8 cellular contexts compared by ENCODE assay signal in the genomic region with DNA sequence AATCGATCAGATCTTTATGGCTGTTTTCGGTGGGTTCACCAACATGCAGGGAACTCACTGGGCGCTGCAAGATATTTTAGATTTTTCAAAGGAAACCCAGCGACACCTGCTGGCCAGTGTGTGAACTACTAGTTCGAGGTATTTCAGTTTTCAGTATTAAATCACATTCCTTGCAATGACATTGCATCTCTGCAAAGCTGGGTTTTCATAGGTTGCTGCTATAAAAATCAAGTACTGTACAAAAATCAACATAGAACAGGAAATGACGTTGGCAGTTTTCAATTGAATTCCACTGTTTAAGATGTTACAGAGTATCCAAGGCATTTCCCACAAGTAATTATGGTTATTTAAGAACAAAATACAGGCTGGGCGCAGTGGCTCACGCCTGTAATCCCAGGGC. TPM values are rescaled to one million over a fixed set of nuclear protein-coding genes. Genes with fewer than 3 reads are reported as not detected.
A peak's percentile ranks its signal among the peaks of the same experiment; 100 is the strongest.
DNase-seq lines count a peak whose midpoint lies in the region; ATAC-seq and TF ChIP-seq lines count a peak whose summit lies in the region.

No MANE protein-coding gene starts in this region.

- H3K9me3 ChIP-seq in BE2C (no peaks in the 10 kb centered on the region), OCI-LY7 (ENCODE audit: low read length) (no peaks in the 10 kb centered on the region), esophagus squamous epithelium (no peaks in the 10 kb centered on the region), neural cell (ENCODE audit: low read length) (no peaks in the 10 kb centered on the region)

- H3F3A ChIP-seq in neural cell (ENCODE audit: insufficient read depth, low read length, poor library complexity, severe bottlenecking): no peaks in the 10 kb centered on the region

- H3K4me2 ChIP-seq in OCI-LY7 (ENCODE audit: low read length): no peak overlapping the region
- H3K4me2 ChIP-seq in neural cell (ENCODE audit: low read length): no peak overlapping the region

- H3K27ac ChIP-seq in OCI-LY7 (ENCODE audit: low read depth, low read length, poor library complexity, severe bottlenecking): peak overlapping the region; percentile 3
- no peak overlapping the region for H3K27ac ChIP-seq in esophagus squamous epithelium
- H3K27ac ChIP-seq in neural cell (ENCODE audit: low read length): no peak overlapping the region

- TF ChIP-seq CTCF in BE2C (IDR thresholded peaks at IDR 0.05; ENCODE audit: low read depth, low read length) (peak; percentile 83), OCI-LY7 (conservative IDR thresholded peaks at IDR 0.05; ENCODE audit: low read length) (peak; percentile 92), esophagus squamous epithelium (IDR thresholded peaks at IDR 0.05) (peak; percentile 76 to 91 (median 89)), neural cell (IDR thresholded peaks at IDR 0.05; ENCODE audit: poor library complexity, severe bottlenecking) (peak; percentile 91)

- H3K9ac ChIP-seq in neural cell (ENCODE audit: low read length): no peak overlapping the region

- no peak for ATAC-seq in GM21723 (IDR thresholded peaks at IDR 0.05; ENCODE audit: unreplicated experiment)

- POLR2A ChIA-PET in OCI-LY7 (lab: Charles Lee): no interaction called here

- H4K20me1 ChIP-seq in OCI-LY7 (ENCODE audit: insufficient read depth, low read length): no peaks in the 10 kb centered on the region
- no peaks in the 10 kb centered on the region for H4K20me1 ChIP-seq in neural cell (ENCODE audit: insufficient read depth)

- H3K36me3 ChIP-seq in BE2C: peaks cover 5% of the 10 kb centered on the region
- peaks cover 93% of the 10 kb centered on the region for H3K36me3 ChIP-seq in OCI-LY7 (ENCODE audit: insufficient read depth, low read length)
- peaks cover 0 to 69% (median 0%) of the 10 kb centered on the region in 3 donors for H3K36me3 ChIP-seq in esophagus squamous epithelium
- H3K36me3 ChIP-seq in neural cell (ENCODE audit: insufficient read depth, low read length): no peaks in the 10 kb centered on the region

- H3K4me3 ChIP-seq in BE2C (ENCODE audit: low read depth, low read length) (no peak overlapping the region), OCI-LY7 (ENCODE audit: low read depth, low read length, poor library complexity, severe bottlenecking) (no peak overlapping the region), esophagus squamous epithelium (no peak overlapping the region), neural cell (ENCODE audit: low read length) (no peak overlapping the region)

- no peak for TF ChIP-seq POLR2A in esophagus squamous epithelium (IDR thresholded peaks at IDR 0.05)

- TF ChIP-seq EP300 in neural cell (conservative IDR thresholded peaks at IDR 0.05; ENCODE audit: poor library complexity, severe bottlenecking): no peak

- H3K27me3 ChIP-seq in BE2C (no peaks in the 10 kb centered on the region), esophagus squamous epithelium (no peaks in the 10 kb centered on the region), neural cell (ENCODE audit: insufficient read depth, low read depth, low read length) (no peaks in the 10 kb centered on the region)

- CTCF ChIA-PET in OCI-LY7 (lab: Charles Lee; ENCODE audit: unreplicated experiment): no interaction called here

- no peaks in the 10 kb centered on the region for H3K79me2 ChIP-seq in OCI-LY7 (ENCODE audit: insufficient read depth, low read depth, low read length)
- no peaks in the 10 kb centered on the region for H3K79me2 ChIP-seq in neural cell (replicated peaks; ENCODE audit: insufficient read depth, low read length)

- TF ChIP-seq RAD21 in neural cell (conservative IDR thresholded peaks at IDR 0.05): peak; percentile 92

- H3K4me1 ChIP-seq in BE2C (no peaks in the 10 kb centered on the region), OCI-LY7 (ENCODE audit: insufficient read depth, low read length, poor library complexity, severe bottlenecking) (peaks cover 7% of the 10 kb centered on the region), esophagus squamous epithelium (no peaks in the 10 kb centered on the region)

- no peaks in the 10 kb centered on the region for H3K9me2 ChIP-seq in OCI-LY7 (ENCODE audit: insufficient read depth, low read length)
- H3K9me2 ChIP-seq in neural cell (ENCODE audit: insufficient read depth, low read length): no peaks in the 10 kb centered on the region

- DNase-seq in BE2C: peak; percentile 52
- DNase-seq in HCEC 1CT: peak; percentile 34
- DNase-seq in OCI-LY7 (ENCODE audit: low spot score): peak; percentile 64
- DNase-seq in activated T-cell treated with anti-CD3 and anti-CD28 coated beads, Interleukin-2, amount 50 U/mL, for 1 hour: peak; percentile 76
- no peak for DNase-seq in esophagus squamous epithelium (lab: John Stamatoyannopoulos, UW)
- DNase-seq in superior temporal gyrus (ENCODE audit: extremely low spot score): peak; percentile 96

- intact Hi-C loops in OCI-LY7 (cut with micrococcal nuclease; ENCODE audit: unreplicated experiment): no loop called here
- intact Hi-C loops in esophagus squamous epithelium (cut with DNase I): no loop called here

- H2AFZ ChIP-seq in OCI-LY7 (ENCODE audit: low read length) (no peak overlapping the region), neural cell (ENCODE audit: low read depth, low read length) (no peak overlapping the region)

- 25 to 31% methylated on average over 8 of the region's 8 CpGs for WGBS in esophagus squamous epithelium, 2 donors

- BruUV-seq in OCI-LY7 (replicated peaks; lab: Mats Ljungman, UMichigan): TSS peak; percentile 58

TF ChIP-seq in neural cell, 6 proteins besides CTCF, POLR2A, EP300 and RAD21:
- TF ChIP-seq EZH2 (IDR thresholded peaks at IDR 0.05; ENCODE audit: borderline replicate concordance, insufficient read depth, low read length, poor library complexity, severe bottlenecking) (no peak), SMC3 (conservative IDR thresholded peaks at IDR 0.05; ENCODE audit: poor library complexity) (peak; percentile 98), MXI1 (conservative IDR thresholded peaks at IDR 0.05; ENCODE audit: poor library complexity, severe bottlenecking) (no peak), TAF1 (IDR thresholded peaks at IDR 0.05; ENCODE audit: low read depth) (no peak)

RNA-seq across cellular contexts. Expression of gene LIG1, which starts 17.6 kb away (rescaled TPM):
- polyA plus RNA-seq in BE2C (2012; ENCODE audit: insufficient read depth, insufficient read length, low read depth): 10.4 TPM
- 279 and 291 TPM in 2 replicates for total RNA-seq in OCI-LY7 (2014; rRNA removed; shearing (Covaris generic))
- total RNA-seq in OCI-LY7 (2022) (172 and 219 TPM in 2 replicates), esophagus squamous epithelium (10 to 100 TPM; 25.7 to 44.3 (median 31.1) TPM)
- 33.9 and 34.8 TPM in 2 replicates for polyA plus RNA-seq in neural cell
- polyA minus RNA-seq in neural cell: 29.2 and 31.4 TPM in 2 replicates

RNA-seq across cellular contexts. Expression of gene ZSWIM9, which starts 17.9 kb away (rescaled TPM):
- 5.5 TPM for polyA plus RNA-seq in BE2C (2012; ENCODE audit: insufficient read depth, insufficient read length, low read depth)
- 3.2 and 4.5 TPM in 2 replicates for total RNA-seq in OCI-LY7 (2014; rRNA removed; shearing (Covaris generic))
- total RNA-seq in OCI-LY7 (2022): 10.5 and 12.0 TPM in 2 replicates
- 1 to 10 TPM; 2.0 to 4.7 (median 2.7) TPM for total RNA-seq in esophagus squamous epithelium
- 2.6 and 4.7 TPM in 2 replicates for polyA plus RNA-seq in neural cell
- polyA minus RNA-seq in neural cell: 6.5 and 9.0 TPM in 2 replicates

RNA-seq across cellular contexts. Expression of gene PLA2G4C, which starts 41.9 kb away (rescaled TPM):
- polyA plus RNA-seq in BE2C (2012; ENCODE audit: insufficient read depth, insufficient read length, low read depth): 6.3 TPM
- 0.98 and 2.0 TPM in 2 replicates for total RNA-seq in OCI-LY7 (2014; rRNA removed; shearing (Covaris generic))
- total RNA-seq in OCI-LY7 (2022): 1.1 and 1.4 TPM in 2 replicates
- 1 to 10 TPM in 2 of 4 donors, under 1 TPM in 1, not detected in 1; 0.61 to 4.0 (median 1.3) TPM for total RNA-seq in esophagus squamous epithelium
- 8.6 and 13.1 TPM in 2 replicates for polyA plus RNA-seq in neural cell
- polyA minus RNA-seq in neural cell: 4.9 and 7.8 TPM in 2 replicates
